ENCODE assay signal across 9 cellular contexts in genomic region chr1:155079210-155079486, GRCh38. TPM values are rescaled to one million over a fixed set of nuclear protein-coding genes. Genes with fewer than 3 reads are reported as not detected.
DNase-seq lines count a peak whose midpoint lies in the region; ATAC-seq and TF ChIP-seq lines count a peak whose summit lies in the region.
"Had no signal": no experiment of that assay in that cellular context is flagged by ENCODE, and none has a peak within 500 bp of the region (broad histone marks: within the 10 kb centered on the region; RNA-seq: fewer than 3 reads in every experiment).

No MANE protein-coding gene starts in this region.

- 3 to 8% methylated on average over 10 of the region's 10 CpGs for WGBS in esophagus, 2 donors

- no peaks in the 10 kb centered on the region for H3K9me3 Mint-ChIP-seq in progenitor cell of endocrine pancreas (ENCODE audit: low read depth)

- H3K36me3 ChIP-seq in GM06990 (ENCODE audit: control insufficient read depth, insufficient read depth, low read length) (no peaks in the 10 kb centered on the region), SK-N-MC (ENCODE audit: insufficient read depth, low read length) (no peaks in the 10 kb centered on the region), esophagus (ENCODE audit: control insufficient read depth in 2 of 2, insufficient read depth in 2 of 2, low read length in 1 of 2) (no peaks in the 10 kb centered on the region)

- H3K9ac ChIP-seq in SK-N-MC (ENCODE audit: insufficient read length), result peak overlapping the region; percentile 69

- H3K27ac ChIP-seq in SK-N-MC (no peak overlapping the region), esophagus (ENCODE audit: low read depth in 2 of 2, low read length in 1 of 2) (peak overlapping the region; percentile 54 to 72)

- no peak for ATAC-seq in GM21528 (IDR thresholded peaks at IDR 0.05; ENCODE audit: low FRiP score, unreplicated experiment)

- H3K4me3 Mint-ChIP-seq in progenitor cell of endocrine pancreas (ENCODE audit: low read depth), result peak overlapping the region; percentile 83

- H3K4me3 ChIP-seq in GM06990 (replicated peaks; ENCODE audit: low read depth, low read length) (peak overlapping the region; percentile 38; the same call in 1 of the 2 replicates), SK-N-MC (peak overlapping the region; percentile 93), esophagus (ENCODE audit: low read depth in 1 of 2, low read length in 2 of 2) (peak overlapping the region; percentile 64 to 72)

- DNase-seq in GM06990 (ENCODE audit: extremely low read depth, insufficient read length), result no peak
- no peak for DNase-seq in SK-N-MC (ENCODE audit: low read depth, low spot score)
- no peak for DNase-seq in progenitor cell of endocrine pancreas (ENCODE audit: low spot score, unreplicated experiment)
- no peak for DNase-seq in NCI-H2196 (lab: John Stamatoyannopoulos, UW; ENCODE audit: unreplicated experiment)
- DNase-seq in islet precursor cell, result no peak
- no peak for DNase-seq in hippocampal formation (lab: John Stamatoyannopoulos, UW)

- H3K4me1 ChIP-seq in esophagus (ENCODE audit: control insufficient read depth in 2 of 2, insufficient read depth in 2 of 2, low read length in 1 of 2), result peaks cover 3 to 38% of the 10 kb centered on the region in 2 donors

- no peaks in the 10 kb centered on the region for H3K36me3 Mint-ChIP-seq in progenitor cell of endocrine pancreas (ENCODE audit: insufficient read depth)

- peaks cover 31% of the 10 kb centered on the region for H3K4me1 Mint-ChIP-seq in progenitor cell of endocrine pancreas (ENCODE audit: low read depth)

- H3K27me3 ChIP-seq in GM06990 (replicated peaks; ENCODE audit: control insufficient read depth, insufficient read depth, low read length), result peaks cover 5% of the 10 kb centered on the region
- H3K27me3 ChIP-seq in esophagus (ENCODE audit: control insufficient read depth in 1 of 2, insufficient read depth in 2 of 2, low read length in 2 of 2), result peaks cover 0 to 3% of the 10 kb centered on the region in 2 donors

- H3K27me3 Mint-ChIP-seq in progenitor cell of endocrine pancreas, result peaks cover 34% of the 10 kb centered on the region

- H3K27ac Mint-ChIP-seq in progenitor cell of endocrine pancreas, result peak overlapping the region; percentile 86

- TF ChIP-seq CTCF in GM06990 (IDR thresholded peaks at IDR 0.05; ENCODE audit: insufficient read depth, low read length, poor library complexity, severe bottlenecking), result no peak
- TF ChIP-seq CTCF in progenitor cell of endocrine pancreas (IDR thresholded peaks at IDR 0.05; ENCODE audit: unreplicated experiment), result no peak

- H3K9me3 ChIP-seq in SK-N-MC (ENCODE audit: low read depth, low read length) (no peaks in the 10 kb centered on the region), esophagus (ENCODE audit: control insufficient read depth in 2 of 2, insufficient read depth in 1 of 2, low read depth in 1 of 2, low read length in 1 of 2) (no peaks in the 10 kb centered on the region)

RNA-seq across cellular contexts. Expression of gene EFNA3, which starts 0.5 kb away (rescaled TPM):
- polyA plus RNA-seq in esophagus, result 10 to 100 TPM; 16.3 to 21.7 TPM
- total RNA-seq in progenitor cell of endocrine pancreas, result 9.0 and 10.5 TPM in 2 replicates

RNA-seq across cellular contexts. Expression of gene EFNA4, which starts 15.6 kb away (rescaled TPM):
- 10 to 100 TPM; 14.7 to 16.2 TPM for polyA plus RNA-seq in esophagus
- 45.5 and 46.8 TPM in 2 replicates for total RNA-seq in progenitor cell of endocrine pancreas

RNA-seq across cellular contexts. Expression of gene ADAM15, which starts 28.0 kb away (rescaled TPM):
- polyA plus RNA-seq in esophagus, result 100 to 1,000 TPM; 122 to 222 TPM
- 20.9 and 22.1 TPM in 2 replicates for total RNA-seq in progenitor cell of endocrine pancreas

RNA-seq across cellular contexts. Expression of gene DCST1, which starts 45.5 kb away (rescaled TPM):
- polyA plus RNA-seq in esophagus, result under 1 TPM; 0.14 to 0.29 TPM
- total RNA-seq in progenitor cell of endocrine pancreas, result not detected in 2 replicates
- total RNA-seq: myocyte had no signal

RNA-seq across cellular contexts. Expression of gene DCST2, which starts 45.6 kb away (rescaled TPM):
- polyA plus RNA-seq in esophagus, result 10 to 100 TPM in 1 of 2 donors, 1 to 10 TPM in 1; 1.7 to 10.1 TPM
- 2.2 TPM in 2 replicates for total RNA-seq in progenitor cell of endocrine pancreas
- total RNA-seq: myocyte had no signal

Comparison
In these comparisons a context has a peak if more than half of its experiments do, and no peak if none do; other contexts are left out.
1. H3K4me3 ChIP-seq: peak in every context shown above with its lines; median percentile 93 in SK-N-MC; 68 in esophagus; 38 in GM06990.